Comparison of ENCODE assay signal across 10 cellular contexts in genomic region chr12:66232258-66232657, GRCh38. TPM values are rescaled to one million over a fixed set of nuclear protein-coding genes. Genes with fewer than 3 reads are reported as not detected.
DNase-seq lines count a peak whose midpoint lies in the region; ATAC-seq and TF ChIP-seq lines count a peak whose summit lies in the region.
"Had no signal": no experiment of that assay in that cellular context is flagged by ENCODE, and none has a peak within 500 bp of the region (broad histone marks: within the 10 kb centered on the region; RNA-seq: fewer than 3 reads in every experiment).

No MANE protein-coding gene starts in this region.

- POLR2A ChIA-PET in OCI-LY7 (lab: Charles Lee): interaction anchor here (0.6 to 1.2 kb wide), 3 partner anchors 63 to 371 kb away, joined by 4 read pairs; partner anchors contain the start of gene TMBIM4
- POLR2A ChIA-PET in CD8-positive, alpha-beta memory T cell (lab: Charles Lee): no interaction called here

- H3K27ac ChIP-seq in OCI-LY7 (ENCODE audit: low read depth, low read length, poor library complexity, severe bottlenecking): peak overlapping the region; percentile 22
- H3K27ac ChIP-seq in trophoblast cell (ENCODE audit: low read depth, low read length): no peak overlapping the region
- no peak overlapping the region for H3K27ac ChIP-seq in neural progenitor cell
- no peak overlapping the region for H3K27ac ChIP-seq in CD8-positive, alpha-beta memory T cell (ENCODE audit: low read depth, low read length)
- H3K27ac ChIP-seq: sigmoid colon had no signal

- H2BK12ac ChIP-seq in trophoblast cell (ENCODE audit: low read length): no peak overlapping the region

- H3K9me2 ChIP-seq in OCI-LY7 (ENCODE audit: insufficient read depth, low read length): no peaks in the 10 kb centered on the region

- TF ChIP-seq CTCF in GM06990 (IDR thresholded peaks at IDR 0.05; ENCODE audit: insufficient read depth, low read length, poor library complexity, severe bottlenecking): no peak
- no peak for TF ChIP-seq CTCF in OCI-LY7 (conservative IDR thresholded peaks at IDR 0.05; ENCODE audit: low read length)
- no peak for TF ChIP-seq CTCF in neural progenitor cell (IDR thresholded peaks at IDR 0.05)

- peaks cover 2% of the 10 kb centered on the region for H3K9me3 Mint-ChIP-seq in neural progenitor cell
- H3K9me3 Mint-ChIP-seq in CD8-positive, alpha-beta memory T cell: peaks cover 0 to 2% (median 0%) of the 10 kb centered on the region in 5 donors

- ATAC-seq in GM19468 (IDR thresholded peaks at IDR 0.05; ENCODE audit: extremely low read depth, unreplicated experiment) (peak; percentile 49), HG03354 (IDR thresholded peaks at IDR 0.05; ENCODE audit: poor library complexity, severe bottlenecking, unreplicated experiment) (peak; percentile 63)

- H3K23ac ChIP-seq in trophoblast cell (ENCODE audit: low read length): no peak overlapping the region

- H3K4me1 Mint-ChIP-seq in neural progenitor cell: peaks cover 7% of the 10 kb centered on the region
- peaks cover 3 to 4% (median 4%) of the 10 kb centered on the region in 3 donors for H3K4me1 Mint-ChIP-seq in CD8-positive, alpha-beta memory T cell

- no peak overlapping the region for H3K9ac ChIP-seq in trophoblast cell (ENCODE audit: low read length)
- no peak overlapping the region for H3K9ac ChIP-seq in neural progenitor cell

- no peak overlapping the region for H4K91ac ChIP-seq in trophoblast cell (ENCODE audit: low read depth, low read length)

- no peak overlapping the region for H3K4ac ChIP-seq in trophoblast cell (ENCODE audit: low read depth, low read length)

- no peak overlapping the region for H2AK5ac ChIP-seq in trophoblast cell (ENCODE audit: low read length)

- peaks cover 10% of the 10 kb centered on the region for H3K27me3 Mint-ChIP-seq in neural progenitor cell (ENCODE audit: insufficient read depth, low read depth)
- peaks cover 23 to 67% of the 10 kb centered on the region in 2 donors for H3K27me3 Mint-ChIP-seq in CD8-positive, alpha-beta memory T cell

- H2BK120ac ChIP-seq in trophoblast cell (ENCODE audit: insufficient read depth, low read length, poor library complexity): no peak overlapping the region

- H3K36me3 ChIP-seq in GM06990 (ENCODE audit: control insufficient read depth, insufficient read depth, low read length) (no peaks in the 10 kb centered on the region), OCI-LY7 (ENCODE audit: insufficient read depth, low read length) (no peaks in the 10 kb centered on the region), trophoblast cell (ENCODE audit: control insufficient read depth in 1 of 2, insufficient read depth in 2 of 2, low read length in 2 of 2) (no peaks in the 10 kb centered on the region), neural progenitor cell (no peaks in the 10 kb centered on the region)
- H3K36me3 ChIP-seq in CD8-positive, alpha-beta memory T cell (ENCODE audit: insufficient read depth, low read length): no peaks in the 10 kb centered on the region
- H3K36me3 ChIP-seq: sigmoid colon had no signal

- BruUV-seq in OCI-LY7 (replicated peaks; lab: Mats Ljungman, UMichigan): no TSS peak

- H3K79me2 ChIP-seq in OCI-LY7 (ENCODE audit: insufficient read depth, low read depth, low read length) (no peaks in the 10 kb centered on the region), trophoblast cell (ENCODE audit: control insufficient read depth, insufficient read depth, low read length, poor library complexity) (no peaks in the 10 kb centered on the region), neural progenitor cell (ENCODE audit: low read depth) (no peaks in the 10 kb centered on the region)

- no peak overlapping the region for H4K12ac ChIP-seq in trophoblast cell (ENCODE audit: low read depth, low read length)

- no peak overlapping the region for H3K27ac Mint-ChIP-seq in neural progenitor cell
- no peak overlapping the region for H3K27ac Mint-ChIP-seq in CD8-positive, alpha-beta memory T cell

- no peak overlapping the region for H3K18ac ChIP-seq in trophoblast cell (ENCODE audit: low read length)

- H3K14ac ChIP-seq in trophoblast cell (ENCODE audit: low read length): no peak overlapping the region

- CTCF ChIA-PET in OCI-LY7 (lab: Charles Lee; ENCODE audit: unreplicated experiment): interaction anchor here (1.4 kb wide), 1 partner anchor 14 kb away, joined by 5 read pairs; no protein-coding TSS in a partner anchor
- CTCF ChIA-PET in CD8-positive, alpha-beta memory T cell (lab: Charles Lee): no interaction called here

- no peak overlapping the region for H2BK5ac ChIP-seq in trophoblast cell (ENCODE audit: low read depth, low read length, poor library complexity)

- H4K8ac ChIP-seq in trophoblast cell (ENCODE audit: low read depth, low read length): no peak overlapping the region

- H3K79me1 ChIP-seq in trophoblast cell (ENCODE audit: low read length): no peaks in the 10 kb centered on the region

- H3K36me3 Mint-ChIP-seq in neural progenitor cell: no peaks in the 10 kb centered on the region
- peaks cover 0 to 2% (median 0%) of the 10 kb centered on the region in 3 donors for H3K36me3 Mint-ChIP-seq in CD8-positive, alpha-beta memory T cell

- H3K4me3 Mint-ChIP-seq in neural progenitor cell: no peak overlapping the region
- no peak overlapping the region for H3K4me3 Mint-ChIP-seq in CD8-positive, alpha-beta memory T cell

- H3K27me3 ChIP-seq in GM06990 (replicated peaks; ENCODE audit: control insufficient read depth, insufficient read depth, low read length): no peaks in the 10 kb centered on the region; the same call in 1 of the 2 replicates
- H3K27me3 ChIP-seq in trophoblast cell (ENCODE audit: insufficient read depth, low read length): no peaks in the 10 kb centered on the region
- peaks cover 17% of the 10 kb centered on the region for H3K27me3 ChIP-seq in neural progenitor cell
- H3K27me3 ChIP-seq in CD8-positive, alpha-beta memory T cell (ENCODE audit: insufficient read depth, low read length, poor library complexity, severe bottlenecking): peaks cover 15% of the 10 kb centered on the region

- no peaks in the 10 kb centered on the region for H3K9me3 ChIP-seq in OCI-LY7 (ENCODE audit: low read length)
- H3K9me3 ChIP-seq in trophoblast cell (ENCODE audit: insufficient read depth, low read depth, low read length): no peaks in the 10 kb centered on the region
- H3K9me3 ChIP-seq in neural progenitor cell (ENCODE audit: low read depth): no peaks in the 10 kb centered on the region
- H3K9me3 ChIP-seq in CD8-positive, alpha-beta memory T cell (ENCODE audit: low read length): no peaks in the 10 kb centered on the region
- H3K9me3 ChIP-seq: sigmoid colon had no signal

- DNase-seq in GM06990 (ENCODE audit: extremely low read depth, insufficient read length) (peak; percentile 13), OCI-LY7 (ENCODE audit: low spot score) (peak; percentile 79), trophoblast cell (no peak), neural progenitor cell (ENCODE audit: low spot score) (no peak)
- DNase-seq in NK-92 treated with Interleukin-12 subunit alpha and Interleukin-12 subunit beta, amount 100 ng/mL, for 24 hours (lab: John Stamatoyannopoulos, UW): no peak
- DNase-seq in CD8-positive, alpha-beta memory T cell: no peak
- DNase-seq: sigmoid colon had no signal

- H4K20me1 ChIP-seq in OCI-LY7 (ENCODE audit: insufficient read depth, low read length) (no peaks in the 10 kb centered on the region), neural progenitor cell (ENCODE audit: low read depth) (no peaks in the 10 kb centered on the region)

- WGBS in trophoblast cell (ENCODE audit: extremely low coverage, insufficient coverage, insufficient read length): no CpG with 5 or more reads among the region's 3 CpGs

- peaks cover 35% of the 10 kb centered on the region for H3K4me1 ChIP-seq in OCI-LY7 (ENCODE audit: insufficient read depth, low read length, poor library complexity, severe bottlenecking)
- H3K4me1 ChIP-seq in trophoblast cell (ENCODE audit: control insufficient read depth in 1 of 2, insufficient read depth in 2 of 2, low read length in 2 of 2): no peaks in the 10 kb centered on the region
- H3K4me1 ChIP-seq in neural progenitor cell: peaks cover 4% of the 10 kb centered on the region
- H3K4me1 ChIP-seq in CD8-positive, alpha-beta memory T cell (ENCODE audit: insufficient read depth, low read length): peaks cover 5% of the 10 kb centered on the region

- H3F3A ChIP-seq in neural progenitor cell (ENCODE audit: low read depth): peaks cover 18% of the 10 kb centered on the region

- no peak overlapping the region for H3K4me3 ChIP-seq in GM06990 (replicated peaks; ENCODE audit: low read depth, low read length)
- H3K4me3 ChIP-seq in OCI-LY7 (ENCODE audit: low read depth, low read length, poor library complexity, severe bottlenecking): no peak overlapping the region
- no peak overlapping the region for H3K4me3 ChIP-seq in trophoblast cell (ENCODE audit: low read depth, low read length)
- no peak overlapping the region for H3K4me3 ChIP-seq in neural progenitor cell
- H3K4me3 ChIP-seq in CD8-positive, alpha-beta memory T cell (ENCODE audit: low read length): no peak overlapping the region
- H3K4me3 ChIP-seq: sigmoid colon had no signal

- peak overlapping the region; percentile 54 for H3K4me2 ChIP-seq in OCI-LY7 (ENCODE audit: low read length)
- H3K4me2 ChIP-seq in trophoblast cell (ENCODE audit: low read length): no peak overlapping the region
- no peak overlapping the region for H3K4me2 ChIP-seq in neural progenitor cell

- H2AFZ ChIP-seq in OCI-LY7 (ENCODE audit: low read length) (peak overlapping the region; percentile 76), trophoblast cell (ENCODE audit: insufficient read depth, low read length, poor library complexity) (no peak overlapping the region), neural progenitor cell (replicated peaks) (no peak overlapping the region)

- intact Hi-C loops in OCI-LY7 (cut with micrococcal nuclease; ENCODE audit: unreplicated experiment): no loop called here

RNA-seq across cellular contexts. Expression of gene IRAK3, which starts 43.2 kb away (rescaled TPM):
- 0.95 TPM in 1 of 2 replicates, not detected in the other for total RNA-seq in OCI-LY7 (2014; rRNA removed; shearing (Covaris generic))
- total RNA-seq in OCI-LY7 (2022): 0.04 and 0.08 TPM in 2 replicates
- 0.18 and 0.21 TPM in 2 replicates for polyA plus RNA-seq in trophoblast cell (2013)
- total RNA-seq in neural progenitor cell (ENCODE audit: low replicate concordance): 0.37 and 3.0 TPM in 2 replicates
- under 1 TPM; 0.13 to 0.22 TPM for total RNA-seq in CD8-positive, alpha-beta memory T cell
- polyA plus RNA-seq in CD8-positive, alpha-beta memory T cell: not detected
- total RNA-seq: G401 had no signal

Comparison
In these comparisons a context has a peak if more than half of its experiments do, and no peak if none do; other contexts are left out.
1. DNase-seq: peak in GM06990 (single experiment) and OCI-LY7 (single experiment); none in trophoblast cell (0 of 2), neural progenitor cell (single experiment), NK-92 treated with Interleukin-12 subunit alpha and Interleukin-12 subunit beta, amount 100 ng/mL, for 24 hours (single experiment) and CD8-positive, alpha-beta memory T cell (0 of 5).